Comparison of ENCODE assay signal across 11 cellular contexts in genomic region chr15:37107071-37107753, GRCh38. TPM values are rescaled to one million over a fixed set of nuclear protein-coding genes. Genes with fewer than 3 reads are reported as not detected.
A peak's percentile ranks its signal among the peaks of the same experiment; 100 is the strongest.
DNase-seq lines count a peak whose midpoint lies in the region; ATAC-seq and TF ChIP-seq lines count a peak whose summit lies in the region.
"Had no signal": no experiment of that assay in that cellular context is flagged by ENCODE, and none has a peak within 500 bp of the region (broad histone marks: within the 10 kb centered on the region; RNA-seq: fewer than 3 reads in every experiment).

No MANE protein-coding gene starts in this region.

- peaks cover 79% of the 10 kb centered on the region for H3K27me3 Mint-ChIP-seq in IgD-negative memory B cell
- peaks cover 92 to 100% (median 98%) of the 10 kb centered on the region in 5 donors for H3K27me3 Mint-ChIP-seq in naive thymus-derived CD4-positive, alpha-beta T cell

- 23 to 33% methylated on average over 25 of the region's 25 CpGs for WGBS in tibial nerve, 2 donors

- peaks cover 8 to 12% (median 9%) of the 10 kb centered on the region in 3 donors for H3K4me1 Mint-ChIP-seq in IgD-negative memory B cell
- peaks cover 4 to 35% (median 24%) of the 10 kb centered on the region in 7 donors for H3K4me1 Mint-ChIP-seq in naive thymus-derived CD4-positive, alpha-beta T cell

- H3K27ac Mint-ChIP-seq in IgD-negative memory B cell: peak overlapping the region in 2 of 3 donors; percentile 72 to 92
- H3K27ac Mint-ChIP-seq in naive thymus-derived CD4-positive, alpha-beta T cell: no peak overlapping the region

- peaks cover 2 to 24% (median 9%) of the 10 kb centered on the region in 3 donors for H3K9me3 Mint-ChIP-seq in IgD-negative memory B cell
- H3K9me3 Mint-ChIP-seq in naive thymus-derived CD4-positive, alpha-beta T cell: peaks cover 2 to 92% (median 31%) of the 10 kb centered on the region in 11 donors

- no peaks in the 10 kb centered on the region for H3K36me3 ChIP-seq in iPS-18a (ENCODE audit: control insufficient read depth, low read depth, low read length)
- H3K36me3 ChIP-seq in tibial nerve: no peaks in the 10 kb centered on the region
- H3K36me3 ChIP-seq in naive thymus-derived CD4-positive, alpha-beta T cell (ENCODE audit: control insufficient read depth in 2 of 3, insufficient read depth in 3 of 3, low read length in 3 of 3): no peaks in the 10 kb centered on the region

- H3K27ac ChIP-seq in cingulate gyrus (ENCODE audit: low read depth, low read length): peak overlapping the region; percentile 19
- no peak overlapping the region for H3K27ac ChIP-seq in iPS-18a (ENCODE audit: low read length)
- H3K27ac ChIP-seq in tibial nerve: no peak overlapping the region
- no peak overlapping the region for H3K27ac ChIP-seq in naive thymus-derived CD4-positive, alpha-beta T cell (ENCODE audit: low read depth, low read length)
- H3K27ac ChIP-seq: VCaP had no signal

- peak overlapping the region in 1 of 4 donors; percentile 60 for H3K4me3 Mint-ChIP-seq in IgD-negative memory B cell
- H3K4me3 Mint-ChIP-seq in naive thymus-derived CD4-positive, alpha-beta T cell: no peak overlapping the region
- H3K4me3 Mint-ChIP-seq: activated T-cell treated with anti-CD3 and anti-CD28 coated beads, Interleukin-2, amount 50 U/mL, for 4 hours; central memory CD8-positive, alpha-beta T cell had no signal

- peaks cover 50% of the 10 kb centered on the region for H3K4me1 ChIP-seq in iPS-18a (ENCODE audit: control insufficient read depth, low read depth, low read length)
- peaks cover 0 to 39% (median 3%) of the 10 kb centered on the region in 4 donors for H3K4me1 ChIP-seq in tibial nerve
- H3K4me1 ChIP-seq in naive thymus-derived CD4-positive, alpha-beta T cell (ENCODE audit: control insufficient read depth in 2 of 2, insufficient read depth in 2 of 2, low read length in 2 of 2): no peaks in the 10 kb centered on the region

- CTCF ChIA-PET in naive thymus-derived CD4-positive, alpha-beta T cell (lab: Charles Lee): no interaction called here

- no peak for ATAC-seq in naive thymus-derived CD4-positive, alpha-beta T cell
- no peak for ATAC-seq in GM21529 (IDR thresholded peaks at IDR 0.05; ENCODE audit: unreplicated experiment)
- ATAC-seq: activated T-cell treated with anti-CD3 and anti-CD28 coated beads, Interleukin-2, amount 50 U/mL, for 4 hours had no signal

- POLR2A ChIA-PET in naive thymus-derived CD4-positive, alpha-beta T cell (lab: Charles Lee): no interaction called here

- H3K9ac ChIP-seq in iPS-18a (ENCODE audit: low read length): no peak overlapping the region

- TF ChIP-seq CTCF in retinal pigment epithelial cell (conservative IDR thresholded peaks at IDR 0.05; ENCODE audit: low read depth, low read length): no peak
- TF ChIP-seq CTCF in tibial nerve (IDR thresholded peaks at IDR 0.05): no peak

- peak overlapping the region; percentile 67 for H3K4me3 ChIP-seq in iPS-18a (ENCODE audit: low read length)
- peak overlapping the region; percentile 48 for H3K4me3 ChIP-seq in retinal pigment epithelial cell (ENCODE audit: low read length)
- no peak overlapping the region for H3K4me3 ChIP-seq in tibial nerve
- H3K4me3 ChIP-seq in naive thymus-derived CD4-positive, alpha-beta T cell (ENCODE audit: low read length): no peak overlapping the region

- intact Hi-C loops in naive thymus-derived CD4-positive, alpha-beta T cell (cut with micrococcal nuclease): loop anchor here in 1 of 2 donors (10.0 kb wide), 1 partner anchor 1592 kb away; no protein-coding TSS in a partner anchor

- no peak for TF ChIP-seq POLR2A in tibial nerve (IDR thresholded peaks at IDR 0.05)

- H3K27me3 ChIP-seq in iPS-18a (ENCODE audit: control insufficient read depth, insufficient read depth, low read length): peaks cover 98% of the 10 kb centered on the region
- H3K27me3 ChIP-seq in tibial nerve: peaks cover 9 to 100% of the 10 kb centered on the region in 2 donors
- peaks cover 9 to 40% of the 10 kb centered on the region in 2 donors for H3K27me3 ChIP-seq in naive thymus-derived CD4-positive, alpha-beta T cell (ENCODE audit: control insufficient read depth in 2 of 2, insufficient read depth in 2 of 2, low read length in 2 of 2)

- H3K36me3 Mint-ChIP-seq in IgD-negative memory B cell: no peaks in the 10 kb centered on the region
- H3K36me3 Mint-ChIP-seq in naive thymus-derived CD4-positive, alpha-beta T cell: peaks cover 0 to 34% (median 8%) of the 10 kb centered on the region in 5 donors

- H3K9me3 ChIP-seq in iPS-18a (ENCODE audit: control insufficient read depth, low read depth, low read length): no peaks in the 10 kb centered on the region
- H3K9me3 ChIP-seq in tibial nerve: no peaks in the 10 kb centered on the region
- H3K9me3 ChIP-seq in naive thymus-derived CD4-positive, alpha-beta T cell (ENCODE audit: control insufficient read depth in 2 of 3, low read length in 3 of 3): peaks cover 0 to 5% (median 0%) of the 10 kb centered on the region in 3 experiments

- no peak for DNase-seq in retinal pigment epithelial cell (ENCODE audit: low read depth)
- no peak for DNase-seq in tibial nerve (ENCODE audit: low spot score in 2 of 2)
- DNase-seq in naive thymus-derived CD4-positive, alpha-beta T cell: no peak
- DNase-seq in NOMO-1 (lab: John Stamatoyannopoulos, UW; ENCODE audit: unreplicated experiment in 2 of 2): no peak
- DNase-seq: activated T-cell treated with anti-CD3 and anti-CD28 coated beads, Interleukin-2, amount 50 U/mL, for 4 hours had no signal

- TF ChIP-seq EP300 in tibial nerve (IDR thresholded peaks at IDR 0.05): no peak

RNA-seq across cellular contexts. Expression of gene MEIS2, which starts 6.9 kb away (rescaled TPM):
- not detected for polyA plus RNA-seq in IgD-negative memory B cell
- total RNA-seq in tibial nerve: 10 to 100 TPM in 3 of 4 donors, 1 to 10 TPM in 1; 9.4 to 15.7 (median 14.3) TPM
- under 1 TPM in 2 of 5 experiments, not detected in 3; 0.07 to 0.71 TPM for total RNA-seq in naive thymus-derived CD4-positive, alpha-beta T cell
- polyA plus RNA-seq in naive thymus-derived CD4-positive, alpha-beta T cell: not detected

Comparison
In these comparisons a context has a peak if more than half of its experiments do, and no peak if none do; other contexts are left out.
1. H3K27ac Mint-ChIP-seq: peak in IgD-negative memory B cell (2 of 3); none in naive thymus-derived CD4-positive, alpha-beta T cell (0 of 9).
2. H3K4me3 ChIP-seq: peak in iPS-18a (single experiment) and retinal pigment epithelial cell (single experiment); none in tibial nerve (0 of 4) and naive thymus-derived CD4-positive, alpha-beta T cell (single experiment).
3. RNA of gene MEIS2, which starts 6.9 kb away (total RNA-seq): 9.4 to 15.7 TPM in tibial nerve; 0.07 to 0.71 TPM in naive thymus-derived CD4-positive, alpha-beta T cell; every median in the first group is over 4 times any median in the second.